ENCODE assay signal across 29 cellular contexts in genomic region chr1:218679391-218679790, GRCh38.
"Had no signal": no experiment of that assay in that cellular context is flagged by ENCODE, and none has a peak within 500 bp of the region (broad histone marks: within the 10 kb centered on the region; RNA-seq: fewer than 3 reads in every experiment).

No MANE protein-coding gene starts in this region.

- H3K9me3 ChIP-seq: esophagus muscularis mucosa, gastrocnemius medialis, thoracic aorta had no signal

- H3K4me2 ChIP-seq: neural progenitor cell had no signal

- H2AFZ ChIP-seq: neural progenitor cell had no signal

- H3K27ac Mint-ChIP-seq: activated CD4-positive, alpha-beta memory T cell treated with anti-CD3 and anti-CD28 coated beads for 36 hours; activated T-cell treated with anti-CD3 and anti-CD28 coated beads, Interleukin-2, amount 50 U/mL, for 24 hours; memory B cell; naive thymus-derived CD8-positive, alpha-beta T cell; neural progenitor cell had no signal

- H3K27ac ChIP-seq: cardiac muscle cell, coronary artery, dorsolateral prefrontal cortex, esophagus muscularis mucosa, gastrocnemius medialis, neural progenitor cell, thoracic aorta, VCaP had no signal

- H3K4me3 ChIP-seq: cardiac muscle cell, coronary artery, dorsolateral prefrontal cortex, esophagus muscularis mucosa, gastrocnemius medialis, neural progenitor cell, thoracic aorta had no signal

- DNase-seq: activated CD4-positive, alpha-beta memory T cell treated with anti-CD3 and anti-CD28 coated beads for 36 hours; activated CD4-positive, alpha-beta T cell treated with anti-CD3 and anti-CD28 coated beads for 48 hours; activated CD8-positive, alpha-beta memory T cell treated with anti-CD3 and anti-CD28 coated beads, Interleukin-2, amount 50 U/mL, for 48 hours; activated gamma-delta T cell; activated naive CD4-positive, alpha-beta T cell treated with anti-CD3 and anti-CD28 coated beads, Interleukin-2, amount 50 U/mL, for 16 hours; activated T-cell treated with anti-CD3 and anti-CD28 coated beads, Interleukin-2, amount 50 U/mL, for 24 hours; amygdala; cerebellar nuclear complex; dorsolateral prefrontal cortex; gastrocnemius medialis; glutamatergic neuron; naive thymus-derived CD8-positive, alpha-beta T cell; occipital lobe; right cardiac atrium; stimulated activated CD4-positive, alpha-beta T cell treated with anti-CD3 and anti-CD28 coated beads, Interleukin-2, amount 100 ng/mL, for 48 hours; stimulated activated naive CD8-positive, alpha-beta T cell treated with anti-CD3 and anti-CD28 coated beads, Interleukin-15, Interleukin-2, amounts not matched to agents 100 U/mL and 50 U/mL, for 24 hours; T-helper 9 cell; trophoblast cell had no signal

- H3K4me3 Mint-ChIP-seq: activated CD4-positive, alpha-beta memory T cell treated with anti-CD3 and anti-CD28 coated beads for 36 hours; activated T-cell treated with anti-CD3 and anti-CD28 coated beads, Interleukin-2, amount 50 U/mL, for 24 hours; memory B cell; naive thymus-derived CD8-positive, alpha-beta T cell; neural progenitor cell had no signal

- H3K9ac ChIP-seq: neural progenitor cell had no signal

- ATAC-seq: activated CD4-positive, CD25-positive, alpha-beta regulatory T cell treated with anti-CD3 and anti-CD28 coated beads, Interleukin-2, amount 50 U/mL, for 24 hours; gastrocnemius medialis; naive thymus-derived CD8-positive, alpha-beta T cell; right cardiac atrium; stimulated activated naive CD8-positive, alpha-beta T cell treated with anti-CD3 and anti-CD28 coated beads, Interleukin-15, Interleukin-2, amounts not matched to agents 100 U/mL and 50 U/mL, for 24 hours had no signal

- H3K4me1 Mint-ChIP-seq: memory B cell; naive thymus-derived CD8-positive, alpha-beta T cell had no signal

- H3K36me3 Mint-ChIP-seq: activated CD4-positive, alpha-beta memory T cell treated with anti-CD3 and anti-CD28 coated beads for 36 hours; memory B cell; neural progenitor cell had no signal

- FAIRE-seq: endothelial cell of umbilical vein, TTC549, urothelium cell line had no signal

- H3K36me3 ChIP-seq: cardiac muscle cell, esophagus muscularis mucosa, gastrocnemius medialis, neural progenitor cell, thoracic aorta had no signal

- H3K9me3 Mint-ChIP-seq: activated T-cell treated with anti-CD3 and anti-CD28 coated beads, Interleukin-2, amount 50 U/mL, for 24 hours; memory B cell; neural progenitor cell had no signal

- H3K27me3 Mint-ChIP-seq: activated CD4-positive, alpha-beta memory T cell treated with anti-CD3 and anti-CD28 coated beads for 36 hours; activated T-cell treated with anti-CD3 and anti-CD28 coated beads, Interleukin-2, amount 50 U/mL, for 24 hours had no signal

- H3K27me3 ChIP-seq: cardiac muscle cell, esophagus muscularis mucosa, gastrocnemius medialis, neural progenitor cell had no signal
